ENCODE assay signal across 1 cellular context in the genomic region with DNA sequence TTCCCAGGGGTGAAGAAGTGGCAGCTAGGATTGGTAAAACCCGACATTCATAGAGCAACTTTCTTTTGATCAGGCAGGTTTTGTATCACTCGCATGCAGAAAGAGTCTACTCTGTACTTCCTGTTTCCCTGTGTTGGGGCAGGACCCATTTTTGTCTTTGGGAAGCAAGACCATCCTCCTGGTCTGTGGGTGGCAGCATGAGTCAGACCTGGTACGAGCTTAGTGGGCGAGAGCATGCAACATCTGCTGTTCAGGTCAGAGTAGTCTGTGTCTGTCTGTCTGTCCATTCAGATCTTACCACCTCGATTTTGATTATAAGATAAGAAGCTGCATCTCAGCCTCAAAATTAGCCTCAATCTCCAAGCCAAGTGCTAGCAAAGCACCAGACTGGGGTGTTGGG.
TF ChIP-seq lines count a peak whose summit lies in the region.

No MANE protein-coding gene starts in this region.

TF ChIP-seq in HepG2, 621 proteins besides CTCF, POLR2A, EP300 and RAD21 (continued from another document):
- TF ChIP-seq, protein P1, sequence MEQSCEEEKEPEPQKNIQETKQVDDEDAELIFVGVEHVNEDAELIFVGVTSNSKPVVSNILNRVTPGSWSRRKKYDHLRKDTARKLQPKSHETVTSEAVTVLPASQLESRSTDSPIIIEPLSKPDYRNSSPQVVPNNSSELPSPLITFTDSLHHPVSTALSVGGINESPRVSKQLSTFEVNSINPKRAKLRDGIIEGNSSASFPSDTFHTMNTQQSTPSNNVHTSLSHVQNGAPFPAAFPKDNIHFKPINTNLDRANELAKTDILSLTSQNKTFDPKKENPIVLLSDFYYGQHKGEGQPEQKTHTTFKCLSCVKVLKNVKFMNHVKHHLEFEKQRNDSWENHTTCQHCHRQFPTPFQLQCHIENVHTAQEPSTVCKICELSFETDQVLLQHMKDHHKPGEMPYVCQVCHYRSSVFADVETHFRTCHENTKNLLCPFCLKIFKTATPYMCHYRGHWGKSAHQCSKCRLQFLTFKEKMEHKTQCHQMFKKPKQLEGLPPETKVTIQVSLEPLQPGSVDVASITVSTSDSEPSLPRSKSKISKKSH (CRISPR knock-in tag; IDR thresholded peaks at IDR 0.05; ENCODE audit: borderline replicate concordance) = no peak
